In the genomic region with DNA sequence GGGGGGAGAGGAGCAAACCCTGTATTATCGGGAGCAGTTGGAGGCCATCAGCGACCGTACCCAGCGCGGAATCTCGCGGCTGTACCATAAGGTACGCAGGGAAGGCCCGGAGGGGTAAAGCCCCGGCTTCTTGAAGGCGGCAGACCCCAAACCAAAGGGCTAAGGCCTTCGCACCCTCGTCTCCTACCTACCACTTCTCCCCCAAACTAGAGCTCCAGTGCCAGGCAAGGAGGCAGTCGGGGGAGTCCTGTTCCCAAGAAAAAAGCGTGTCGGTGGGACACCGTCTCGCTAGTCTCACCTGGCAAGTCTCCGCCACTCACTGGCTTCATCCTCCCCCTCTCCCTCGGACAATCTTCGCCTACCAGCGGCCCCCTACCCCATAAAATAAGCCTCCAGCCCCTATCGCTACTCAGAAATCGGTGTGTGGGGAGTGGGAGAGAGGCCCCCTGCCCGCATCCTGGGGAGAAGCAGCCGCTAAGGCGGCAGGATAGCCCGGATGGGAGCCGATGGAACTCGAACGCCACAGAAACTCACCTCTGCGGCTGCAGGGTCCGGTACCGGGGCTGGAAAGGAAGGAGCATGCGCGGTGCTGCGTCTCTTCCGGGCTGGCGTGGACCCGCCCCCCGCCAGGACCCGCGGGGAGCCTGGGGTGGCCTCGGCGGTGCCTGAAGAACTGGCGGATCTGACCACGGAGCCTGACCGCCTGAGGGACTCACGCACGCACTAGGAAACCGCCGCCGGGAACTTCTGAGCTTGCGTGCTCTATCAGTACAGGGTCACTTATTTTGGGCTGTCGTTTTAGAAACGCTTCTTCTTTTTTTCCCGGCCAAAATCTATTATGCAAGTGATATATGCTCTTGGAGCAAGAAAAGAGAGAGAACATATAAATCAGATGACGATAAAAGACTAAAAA, we compare ENCODE assay signal across 8 cellular contexts. TPM values are rescaled to one million over a fixed set of nuclear protein-coding genes. Genes with fewer than 3 reads are reported as not detected.
A peak's percentile ranks its signal among the peaks of the same experiment; 100 is the strongest.
DNase-seq lines count a peak whose midpoint lies in the region; ATAC-seq and TF ChIP-seq lines count a peak whose summit lies in the region.

A gene (minus strand): TSS at position 572 of the 913 bp plus-strand sequence. CDS start 848 bp downstream, outside the sequence.

- peak; percentile 90 for ATAC-seq in HCT116

- H3K79me2 ChIP-seq in HCT116 (ENCODE audit: insufficient read depth, low read length): peaks cover 52% of the 10 kb centered on the region

- BruUV-seq in HCT116 (replicated peaks; lab: Mats Ljungman, UMichigan): TSS peak; percentile 66

- H3K27ac ChIP-seq in HCT116 (ENCODE audit: low read depth, low read length) (peak within 1 kb of the TSS; percentile 85), stomach (peak within 1 kb of the TSS; percentile 81 to 93 (median 87))

- peaks cover 2% of the 10 kb centered on the region for H3K9me3 Mint-ChIP-seq in neural crest cell

- H3K4me3 Mint-ChIP-seq in neural crest cell: peak within 1 kb of the TSS; percentile 100

- no peaks in the 10 kb centered on the region for H3K9me2 ChIP-seq in HCT116 (ENCODE audit: insufficient read depth)

- in situ Hi-C loops in SK-MEL-5 (cut with HindIII; ENCODE audit: low pct_unique_long_range_greater_than_20kb, low sequenced_read_pairs): no loop called here

- intact Hi-C loops in HCT116 (cut with micrococcal nuclease): loop anchor here (1.0 kb wide), 1 partner anchor 184 kb away; no protein-coding TSS in a partner anchor
- intact Hi-C loops in stomach (cut with DNase I; ENCODE audit: low total_unique reads): no loop called here

- H3K27ac Mint-ChIP-seq in neural crest cell (ENCODE audit: unreplicated experiment): peak within 1 kb of the TSS; percentile 100

- H3K9me3 ChIP-seq in HCT116 (ENCODE audit: control insufficient read depth in 1 of 2, insufficient read depth in 1 of 2, low read depth in 1 of 2, low read length in 2 of 2): no peaks in the 10 kb centered on the region
- H3K9me3 ChIP-seq in stomach: no peaks in the 10 kb centered on the region

- H3K4me3 ChIP-seq in HCT116 (replicated peaks in 1 of 2; ENCODE audit: low read depth in 1 of 2, low read length in 2 of 2): peak within 1 kb of the TSS; percentile 75 to 98
- H3K4me3 ChIP-seq in foreskin fibroblast (ENCODE audit: low read depth in 1 of 2, low read length in 2 of 2): peak within 1 kb of the TSS; percentile 78 to 99
- H3K4me3 ChIP-seq in stomach: peak within 1 kb of the TSS; percentile 63 to 97 (median 85)

- WGBS in stomach, 5 donors: 0 to 1% (median 0%) methylated on average over 28 to 56 of the region's 58 CpGs

- peaks cover 3% of the 10 kb centered on the region for H3K27me3 Mint-ChIP-seq in neural crest cell (ENCODE audit: low read depth)

- CTCF ChIA-PET in HCT116 (lab: Charles Lee): interaction anchor here (0.7 to 1.2 kb wide), 4 partner anchors 9 to 184 kb away, joined by 3 to 5 read pairs (median 4); no protein-coding TSS in a partner anchor

- TF ChIP-seq CTCF in HCT116 (IDR thresholded peaks at IDR 0.05 in 2 of 3, conservative IDR thresholded peaks at IDR 0.05 in 1 of 3; ENCODE audit: borderline replicate concordance in 1 of 3, insufficient read depth in 1 of 3, low read depth in 2 of 3, low read length in 2 of 3): no peak
- no peak for TF ChIP-seq CTCF in foreskin fibroblast (IDR thresholded peaks at IDR 0.05; ENCODE audit: low read depth, low read length)
- TF ChIP-seq CTCF in neural crest cell (conservative IDR thresholded peaks at IDR 0.05): peak; percentile 14
- TF ChIP-seq CTCF in stomach (IDR thresholded peaks at IDR 0.05): no peak

- POLR2A ChIA-PET in HCT116 (lab: Charles Lee): interaction anchor here (0.6 to 2.9 kb wide), 11 partner anchors 9 to 198 kb away, joined by 3 to 20 read pairs (median 4); no protein-coding TSS in a partner anchor

- H3K9ac ChIP-seq in HCT116 (ENCODE audit: low read length): peak within 1 kb of the TSS; percentile 100

- no peak for TF ChIP-seq EP300 in stomach (IDR thresholded peaks at IDR 0.05)

- 0 out of 2 replicates have a peak, but pooled peaks have one; percentile 5 for TF ChIP-seq RAD21 in HCT116 (IDR thresholded peaks at IDR 0.05; ENCODE audit: low read depth)

- RAD21 ChIA-PET in HCT116 (lab: Charles Lee; ENCODE audit: low non-redundant PET in 1 of 2, low total read pairs in 2 of 2, uncharacterized antibody in 2 of 2, unreplicated experiment in 2 of 2): interaction anchor here in 1 of 2 experiments (0.6 kb wide), 1 partner anchor 182 kb away, joined by 3 read pairs; no protein-coding TSS in a partner anchor

- peaks cover 6% of the 10 kb centered on the region; the same call in 1 of the 2 replicates for H4K20me1 ChIP-seq in HCT116 (ENCODE audit: insufficient read depth)

- peaks cover 29% of the 10 kb centered on the region for H3K4me1 Mint-ChIP-seq in neural crest cell

- H3K36me3 Mint-ChIP-seq in neural crest cell (ENCODE audit: low read depth): peaks cover 27% of the 10 kb centered on the region

- H3K4me2 ChIP-seq in HCT116 (ENCODE audit: low read length): peak within 1 kb of the TSS; percentile 89

- peak; percentile 79 for TF ChIP-seq POLR2A in HCT116 (IDR thresholded peaks at IDR 0.05; ENCODE audit: borderline replicate concordance, extremely low read depth, insufficient read depth, insufficient read length)
- TF ChIP-seq POLR2A in stomach (IDR thresholded peaks at IDR 0.05): peak in 2 of 4 donors; percentile 29 to 50

- H2AFZ ChIP-seq in HCT116 (ENCODE audit: low read depth, low read length, poor library complexity, severe bottlenecking): peak within 1 kb of the TSS; percentile 89

- H3K27me3 ChIP-seq in HCT116 (ENCODE audit: insufficient read depth, low read length) (no peaks in the 10 kb centered on the region), stomach (no peaks in the 10 kb centered on the region)

- peaks cover 38 to 44% of the 10 kb centered on the region in 2 experiments for H3K36me3 ChIP-seq in HCT116 (ENCODE audit: control insufficient read depth in 1 of 2, insufficient read depth in 2 of 2, low read length in 2 of 2)
- peaks cover 39 to 43% (median 41%) of the 10 kb centered on the region in 4 donors for H3K36me3 ChIP-seq in stomach

- DNase-seq in EL: peak; percentile 93
- peak; percentile 88 for DNase-seq in HCT116 (ENCODE audit: low read depth, low spot score)
- DNase-seq in NAMALWA (ENCODE audit: low spot score): peak; percentile 93
- peak; percentile 90 for DNase-seq in SK-MEL-5 (ENCODE audit: low read depth, low spot score)
- DNase-seq in activated naive CD4-positive, alpha-beta T cell (lab: John Stamatoyannopoulos, UW): peak; percentile 78 to 84 (median 80)
- peak; percentile 93 to 98 for DNase-seq in foreskin fibroblast
- DNase-seq in neural crest cell (ENCODE audit: low read depth, low spot score): peak; percentile 97
- DNase-seq in stomach: peak; percentile 94

- H3K4me1 ChIP-seq in HCT116 (ENCODE audit: control insufficient read depth in 1 of 2, insufficient read depth in 2 of 2, low read length in 2 of 2): peaks cover 0 to 21% of the 10 kb centered on the region in 2 experiments; a peak in 3 of 4 replicates
- peaks cover 9 to 36% (median 26%) of the 10 kb centered on the region in 4 donors for H3K4me1 ChIP-seq in stomach

TF ChIP-seq in HCT116, 20 proteins besides CTCF, POLR2A, EP300 and RAD21:
- peak; percentile 93 for TF ChIP-seq POLR2AphosphoS5 (IDR thresholded peaks at IDR 0.05; ENCODE audit: low read depth, low read length)
- peak; percentile 20; the same call in 1 of the 2 replicates for TF ChIP-seq ZFX (IDR thresholded peaks at IDR 0.05)
- TF ChIP-seq SP1 (IDR thresholded peaks at IDR 0.05; ENCODE audit: low read depth): peak; percentile 71
- no peak for TF ChIP-seq EZH2 (IDR thresholded peaks at IDR 0.05)
- TF ChIP-seq ELF1 (IDR thresholded peaks at IDR 0.05; ENCODE audit: borderline replicate concordance, low read depth): peak; percentile 81
- TF ChIP-seq EGR1 (IDR thresholded peaks at IDR 0.05; ENCODE audit: low read depth): no peak
- TF ChIP-seq, protein P1, sequence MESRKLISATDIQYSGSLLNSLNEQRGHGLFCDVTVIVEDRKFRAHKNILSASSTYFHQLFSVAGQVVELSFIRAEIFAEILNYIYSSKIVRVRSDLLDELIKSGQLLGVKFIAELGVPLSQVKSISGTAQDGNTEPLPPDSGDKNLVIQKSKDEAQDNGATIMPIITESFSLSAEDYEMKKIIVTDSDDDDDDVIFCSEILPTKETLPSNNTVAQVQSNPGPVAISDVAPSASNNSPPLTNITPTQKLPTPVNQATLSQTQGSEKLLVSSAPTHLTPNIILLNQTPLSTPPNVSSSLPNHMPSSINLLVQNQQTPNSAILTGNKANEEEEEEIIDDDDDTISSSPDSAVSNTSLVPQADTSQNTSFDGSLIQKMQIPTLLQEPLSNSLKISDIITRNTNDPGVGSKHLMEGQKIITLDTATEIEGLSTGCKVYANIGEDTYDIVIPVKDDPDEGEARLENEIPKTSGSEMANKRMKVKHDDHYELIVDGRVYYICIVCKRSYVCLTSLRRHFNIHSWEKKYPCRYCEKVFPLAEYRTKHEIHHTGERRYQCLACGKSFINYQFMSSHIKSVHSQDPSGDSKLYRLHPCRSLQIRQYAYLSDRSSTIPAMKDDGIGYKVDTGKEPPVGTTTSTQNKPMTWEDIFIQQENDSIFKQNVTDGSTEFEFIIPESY (IDR thresholded peaks at IDR 0.05; ENCODE audit: extremely low read depth, insufficient replicate concordance, low read length): no peak
- peak; percentile 55 for TF ChIP-seq TCF7L2 (IDR thresholded peaks at IDR 0.05; ENCODE audit: borderline replicate concordance, extremely low read depth, insufficient read depth, insufficient read length)
- TF ChIP-seq SIN3A (IDR thresholded peaks at IDR 0.05; ENCODE audit: low read depth): peak; percentile 41; the same call in 1 of the 2 replicates
- TF ChIP-seq, protein P2, sequence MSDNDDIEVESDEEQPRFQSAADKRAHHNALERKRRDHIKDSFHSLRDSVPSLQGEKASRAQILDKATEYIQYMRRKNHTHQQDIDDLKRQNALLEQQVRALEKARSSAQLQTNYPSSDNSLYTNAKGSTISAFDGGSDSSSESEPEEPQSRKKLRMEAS (IDR thresholded peaks at IDR 0.05): peak; percentile 92
- no peak for TF ChIP-seq CEBPB (IDR thresholded peaks at IDR 0.05; ENCODE audit: low read depth)
- TF ChIP-seq JUND (IDR thresholded peaks at IDR 0.05): no peak

RNA-seq across cellular contexts. Expression of the gene that starts here (rescaled TPM):
- total RNA-seq in HCT116 (2021; ENCODE audit: unreplicated experiment) (1,863 TPM), neural crest cell (1,626 and 1,641 TPM in 2 replicates), stomach (1,000 to 10,000 TPM in 4 of 5 donors, 100 to 1,000 TPM in 1; 371 to 2,165 (median 1,796) TPM)
- 3,637 and 4,200 TPM in 2 replicates for polyA plus RNA-seq in HCT116 (2012)
- 2,553 and 2,938 TPM in 2 replicates for total RNA-seq in SK-MEL-5 (2014; rRNA removed; shearing (Covaris generic))
- 3,163 and 4,070 TPM in 2 replicates for polyA plus RNA-seq in SK-MEL-5 (2015; cell fraction: cytosol; rRNA removed)
- 509 and 533 TPM in 2 replicates for polyA plus RNA-seq in SK-MEL-5 (2015; cell fraction: nucleus; rRNA removed)
- polyA plus RNA-seq in stomach: 1,000 to 10,000 TPM; 3,296 to 4,063 (median 3,349) TPM

Comparison
In these comparisons a context has a peak if more than half of its experiments do, and no peak if none do; other contexts are left out.
1. Peak in every context shown above with its lines: DNase-seq, ATAC-seq, H3K4me3 ChIP-seq and H3K27ac ChIP-seq.